ENCODE assay signal across 8 cellular contexts in genomic region chr3:50347187-50347813, GRCh38. TPM values are rescaled to one million over a fixed set of nuclear protein-coding genes. Genes with fewer than 3 reads are reported as not detected.
DNase-seq lines count a peak whose midpoint lies in the region; ATAC-seq and TF ChIP-seq lines count a peak whose summit lies in the region.

No MANE protein-coding gene starts in this region.

- H3K27ac ChIP-seq in right lobe of liver = no peak overlapping the region

- ATAC-seq in right lobe of liver = peak; percentile 7 to 29 (median 26)
- no peak for ATAC-seq in GM19455 (IDR thresholded peaks at IDR 0.05; ENCODE audit: unreplicated experiment)

- intact Hi-C loops in right lobe of liver (cut with DNase I) = loop anchor here (10.0 kb wide), 2 partner anchors 198 to 208 kb away; no protein-coding TSS in a partner anchor

- peaks cover 0 to 31% (median 7%) of the 10 kb centered on the region in 4 donors for H3K4me1 ChIP-seq in right lobe of liver

- TF ChIP-seq POLR2A in right lobe of liver (IDR thresholded peaks at IDR 0.05) = no peak

- H3K36me3 ChIP-seq in right lobe of liver = peaks cover 0 to 5% (median 0%) of the 10 kb centered on the region in 4 donors

- H3K27me3 ChIP-seq in right lobe of liver = no peaks in the 10 kb centered on the region

- 0% methylated on average over 10 of the region's 14 CpGs for WGBS in right lobe of liver (ENCODE audit: insufficient coverage, low coverage, low lambda C conversion rate, missing lambda C conversion rate)

- H3K9me3 ChIP-seq in right lobe of liver = no peaks in the 10 kb centered on the region

- H3K4me3 ChIP-seq in right lobe of liver = no peak overlapping the region

- peak; percentile 43 to 65 (median 56) for TF ChIP-seq CTCF in right lobe of liver (IDR thresholded peaks at IDR 0.05)

- DNase-seq in SKM-1 treated with dmso at 0.1 percent for 144 hours (lab: John Stamatoyannopoulos, UW; ENCODE audit: unreplicated experiment) (peak; percentile 15), SKM-1 (lab: John Stamatoyannopoulos, UW; ENCODE audit: unreplicated experiment) (no peak), NCI-H2227 (lab: John Stamatoyannopoulos, UW; ENCODE audit: unreplicated experiment) (peak; percentile 80), cerebellar cortex (ENCODE audit: low spot score) (peak; percentile 85), right lobe of liver (peak in 2 of 3 donors; percentile 72 to 75)
- peak; percentile 62 for DNase-seq in activated CD4-positive, CD25-positive, alpha-beta regulatory T cell treated with anti-CD3 and anti-CD28 coated beads, Interleukin-2, amount 50 U/mL, for 72 hours
- DNase-seq in stimulated activated CD8-positive, alpha-beta memory T cell treated with anti-CD3 and anti-CD28 coated beads, Interleukin-4, amount 100 ng/mL, for 24 hours (ENCODE audit: low read depth) = peak; percentile 52

RNA-seq across cellular contexts. Expression of gene ZMYND10, which starts 1.8 kb away (rescaled TPM):
- under 1 TPM; 0.25 to 0.70 (median 0.46) TPM for total RNA-seq in right lobe of liver

RNA-seq across cellular contexts. Expression of gene NPRL2, which starts 3.3 kb away (rescaled TPM):
- total RNA-seq in right lobe of liver = 10 to 100 TPM; 10.6 to 18.3 (median 14.4) TPM

RNA-seq across cellular contexts. Expression of gene CYB561D2, which starts 3.4 kb away (rescaled TPM):
- 10 to 100 TPM; 14.3 to 29.4 (median 20.7) TPM for total RNA-seq in right lobe of liver

RNA-seq across cellular contexts. Expression of gene RASSF1, which starts 6.7 kb away (rescaled TPM):
- total RNA-seq in right lobe of liver = 10 to 100 TPM in 3 of 6 experiments, 1 to 10 TPM in 3; 5.2 to 17.8 (median 9.1) TPM

RNA-seq across cellular contexts. Expression of gene TMEM115, which starts 12.0 kb away (rescaled TPM):
- total RNA-seq in right lobe of liver = 10 to 100 TPM; 15.0 to 30.9 (median 19.2) TPM
